ENCODE assay signal across 1 cellular context in the genomic region with DNA sequence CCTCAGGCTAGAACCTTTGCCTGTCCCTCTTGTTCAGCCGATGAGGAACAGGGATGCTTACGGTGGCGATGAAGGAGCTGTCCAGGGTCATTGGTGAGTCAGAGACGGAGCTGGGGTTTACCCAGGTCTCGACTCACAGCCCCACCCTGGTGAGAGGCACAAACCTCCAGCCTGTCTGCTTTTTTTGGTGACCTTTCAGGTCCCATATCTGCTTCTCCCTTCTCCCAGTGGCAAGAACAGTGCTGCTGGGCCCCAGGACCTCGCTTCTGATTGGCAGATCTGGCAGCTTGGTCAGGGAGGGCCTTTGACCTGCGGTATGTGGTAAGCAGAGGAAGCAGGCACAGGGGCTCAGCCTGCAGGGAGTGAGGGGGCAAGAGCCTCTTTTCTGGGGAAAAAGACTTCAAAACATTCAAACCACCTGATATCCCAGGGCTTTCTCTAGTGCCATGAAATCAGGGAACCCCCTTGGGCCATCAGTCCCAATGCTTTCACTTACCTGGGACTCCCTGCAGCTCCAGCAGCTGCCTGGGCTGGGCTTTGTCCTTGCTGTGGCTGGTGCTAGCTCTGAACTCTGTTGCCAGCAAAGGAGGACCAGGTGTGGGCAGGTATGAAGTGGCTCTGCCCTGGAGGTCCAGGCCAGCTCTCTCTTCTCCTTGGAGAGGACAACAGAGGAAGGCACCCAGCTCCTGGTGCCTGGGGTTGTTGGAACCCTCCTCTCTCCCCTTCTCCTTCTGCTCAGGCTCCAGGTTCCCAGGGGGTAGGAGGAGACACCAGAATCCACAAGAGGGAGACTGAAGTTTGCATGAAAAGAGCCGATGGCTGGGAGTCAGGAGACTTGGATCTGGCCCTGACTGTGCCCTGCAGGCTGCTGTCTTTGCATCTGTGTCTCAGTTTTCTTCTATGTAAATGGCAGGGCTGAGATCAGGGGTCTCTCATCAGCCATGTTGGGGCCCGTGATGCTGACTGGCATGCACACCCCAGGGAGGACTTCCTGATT.
TF ChIP-seq lines count a peak whose summit lies in the region.

No MANE protein-coding gene starts in this region.

TF ChIP-seq in K562, 482 proteins besides CTCF, POLR2A, EP300 and RAD21:
- TF ChIP-seq, protein P1, sequence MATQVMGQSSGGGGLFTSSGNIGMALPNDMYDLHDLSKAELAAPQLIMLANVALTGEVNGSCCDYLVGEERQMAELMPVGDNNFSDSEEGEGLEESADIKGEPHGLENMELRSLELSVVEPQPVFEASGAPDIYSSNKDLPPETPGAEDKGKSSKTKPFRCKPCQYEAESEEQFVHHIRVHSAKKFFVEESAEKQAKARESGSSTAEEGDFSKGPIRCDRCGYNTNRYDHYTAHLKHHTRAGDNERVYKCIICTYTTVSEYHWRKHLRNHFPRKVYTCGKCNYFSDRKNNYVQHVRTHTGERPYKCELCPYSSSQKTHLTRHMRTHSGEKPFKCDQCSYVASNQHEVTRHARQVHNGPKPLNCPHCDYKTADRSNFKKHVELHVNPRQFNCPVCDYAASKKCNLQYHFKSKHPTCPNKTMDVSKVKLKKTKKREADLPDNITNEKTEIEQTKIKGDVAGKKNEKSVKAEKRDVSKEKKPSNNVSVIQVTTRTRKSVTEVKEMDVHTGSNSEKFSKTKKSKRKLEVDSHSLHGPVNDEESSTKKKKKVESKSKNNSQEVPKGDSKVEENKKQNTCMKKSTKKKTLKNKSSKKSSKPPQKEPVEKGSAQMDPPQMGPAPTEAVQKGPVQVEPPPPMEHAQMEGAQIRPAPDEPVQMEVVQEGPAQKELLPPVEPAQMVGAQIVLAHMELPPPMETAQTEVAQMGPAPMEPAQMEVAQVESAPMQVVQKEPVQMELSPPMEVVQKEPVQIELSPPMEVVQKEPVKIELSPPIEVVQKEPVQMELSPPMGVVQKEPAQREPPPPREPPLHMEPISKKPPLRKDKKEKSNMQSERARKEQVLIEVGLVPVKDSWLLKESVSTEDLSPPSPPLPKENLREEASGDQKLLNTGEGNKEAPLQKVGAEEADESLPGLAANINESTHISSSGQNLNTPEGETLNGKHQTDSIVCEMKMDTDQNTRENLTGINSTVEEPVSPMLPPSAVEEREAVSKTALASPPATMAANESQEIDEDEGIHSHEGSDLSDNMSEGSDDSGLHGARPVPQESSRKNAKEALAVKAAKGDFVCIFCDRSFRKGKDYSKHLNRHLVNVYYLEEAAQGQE (CRISPR knock-in tag; IDR thresholded peaks at IDR 0.05; ENCODE audit: low read depth): peak; percentile 56; the same call in 1 of the 2 replicates
- 0 out of 2 replicates have a peak, but pooled peaks have one; percentile 19 for TF ChIP-seq JUND (IDR thresholded peaks at IDR 0.05; ENCODE audit: borderline replicate concordance, low read depth, low read length)
- no peak for TF ChIP-seq JUND (tag; IDR thresholded peaks at IDR 0.05; ENCODE audit: borderline replicate concordance, low read depth, low read length)
- TF ChIP-seq, protein P2, sequence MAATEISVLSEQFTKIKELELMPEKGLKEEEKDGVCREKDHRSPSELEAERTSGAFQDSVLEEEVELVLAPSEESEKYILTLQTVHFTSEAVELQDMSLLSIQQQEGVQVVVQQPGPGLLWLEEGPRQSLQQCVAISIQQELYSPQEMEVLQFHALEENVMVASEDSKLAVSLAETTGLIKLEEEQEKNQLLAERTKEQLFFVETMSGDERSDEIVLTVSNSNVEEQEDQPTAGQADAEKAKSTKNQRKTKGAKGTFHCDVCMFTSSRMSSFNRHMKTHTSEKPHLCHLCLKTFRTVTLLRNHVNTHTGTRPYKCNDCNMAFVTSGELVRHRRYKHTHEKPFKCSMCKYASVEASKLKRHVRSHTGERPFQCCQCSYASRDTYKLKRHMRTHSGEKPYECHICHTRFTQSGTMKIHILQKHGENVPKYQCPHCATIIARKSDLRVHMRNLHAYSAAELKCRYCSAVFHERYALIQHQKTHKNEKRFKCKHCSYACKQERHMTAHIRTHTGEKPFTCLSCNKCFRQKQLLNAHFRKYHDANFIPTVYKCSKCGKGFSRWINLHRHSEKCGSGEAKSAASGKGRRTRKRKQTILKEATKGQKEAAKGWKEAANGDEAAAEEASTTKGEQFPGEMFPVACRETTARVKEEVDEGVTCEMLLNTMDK (IDR thresholded peaks at IDR 0.05; ENCODE audit: borderline replicate concordance, insufficient read depth, low read depth, low read length, poor library complexity, severe bottlenecking): peak; percentile 26
- 0 out of 2 replicates have a peak, but pooled peaks have one; percentile 32 for TF ChIP-seq FOSL1 (tag; conservative IDR thresholded peaks at IDR 0.05)
- TF ChIP-seq, protein P3, sequence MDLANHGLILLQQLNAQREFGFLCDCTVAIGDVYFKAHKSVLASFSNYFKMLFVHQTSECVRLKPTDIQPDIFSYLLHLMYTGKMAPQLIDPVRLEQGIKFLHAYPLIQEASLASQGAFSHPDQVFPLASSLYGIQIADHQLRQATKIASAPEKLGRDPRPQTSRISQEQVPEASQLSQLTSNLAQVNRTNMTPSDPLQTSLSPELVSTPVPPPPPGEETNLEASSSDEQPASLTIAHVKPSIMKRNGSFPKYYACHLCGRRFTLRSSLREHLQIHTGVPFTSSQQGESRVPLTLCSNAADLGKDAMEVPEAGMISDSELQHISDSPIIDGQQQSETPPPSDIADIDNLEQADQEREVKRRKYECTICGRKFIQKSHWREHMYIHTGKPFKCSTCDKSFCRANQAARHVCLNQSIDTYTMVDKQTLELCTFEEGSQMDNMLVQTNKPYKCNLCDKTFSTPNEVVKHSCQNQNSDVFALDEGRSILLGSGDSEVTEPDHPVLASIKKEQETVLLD (IDR thresholded peaks at IDR 0.05): no peak
- no peak for TF ChIP-seq HNRNPL (IDR thresholded peaks at IDR 0.05; ENCODE audit: low read depth, low read length)
- 0 out of 2 replicates have a peak, but pooled peaks have one; percentile 22 for TF ChIP-seq EHMT2 (IDR thresholded peaks at IDR 0.05)
